In the genomic region with DNA sequence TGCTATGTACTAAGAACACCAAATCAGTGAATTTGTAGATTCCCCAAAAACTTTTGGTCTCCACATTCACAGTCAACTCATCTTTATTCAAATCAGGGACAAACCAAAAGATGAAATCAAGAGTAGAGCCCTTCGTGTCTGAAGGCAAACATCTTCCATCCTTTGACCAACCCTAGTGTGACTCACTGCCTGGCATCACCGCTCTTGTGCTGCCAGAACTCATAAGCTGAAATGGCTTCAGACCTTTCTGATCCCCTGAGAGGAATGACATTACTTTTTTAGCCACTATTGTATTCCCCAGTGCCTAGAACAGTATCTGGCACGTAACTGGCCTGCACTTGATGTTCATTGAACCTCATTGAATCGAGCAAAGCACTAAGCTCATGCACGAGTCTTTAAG, we compare ENCODE assay signal across 15 cellular contexts.
DNase-seq lines count a peak whose midpoint lies in the region; ATAC-seq lines count a peak whose summit lies in the region.
"Had no signal": no experiment of that assay in that cellular context is flagged by ENCODE, and none has a peak within 500 bp of the region (broad histone marks: within the 10 kb centered on the region; RNA-seq: fewer than 3 reads in every experiment).

No MANE protein-coding gene starts in this region.

- no peak for DNase-seq in activated naive CD4-positive, alpha-beta T cell (lab: John Stamatoyannopoulos, UW)
- peak; percentile 53 for DNase-seq in stimulated activated naive CD8-positive, alpha-beta T cell treated with anti-CD3 and anti-CD28 coated beads, Interleukin-15, Interleukin-2, amounts not matched to agents 100 U/mL and 50 U/mL, for 24 hours
- DNase-seq in NCI-H69 (lab: John Stamatoyannopoulos, UW): no peak
- DNase-seq in putamen (ENCODE audit: low spot score): no peak
- DNase-seq: activated CD4-positive, alpha-beta T cell treated with anti-CD3 and anti-CD28 coated beads, Interleukin-2, amount 50 U/mL, for 4 hours; activated naive CD8-positive, alpha-beta T cell treated with anti-CD3 and anti-CD28 coated beads, Interleukin-2, amount 10 ng/mL, durations not matched to agents 7 days and 5 days; gastrocnemius medialis; immature natural killer cell; NCI-H2171; substantia nigra had no signal

- H3K27me3 Mint-ChIP-seq in activated naive CD4-positive, alpha-beta T cell treated with anti-CD3 and anti-CD28 coated beads, Interleukin-2, amount 50 U/mL, for 24 hours: no peaks in the 10 kb centered on the region
- no peaks in the 10 kb centered on the region for H3K27me3 Mint-ChIP-seq in activated naive CD8-positive, alpha-beta T cell
- H3K27me3 Mint-ChIP-seq: activated naive CD8-positive, alpha-beta T cell treated with anti-CD3 and anti-CD28 coated beads, Interleukin-2, amount 10 ng/mL, durations not matched to agents 7 days and 5 days had no signal

- ATAC-seq in GM21825 (IDR thresholded peaks at IDR 0.05; ENCODE audit: unreplicated experiment) (peak; percentile 48), HG02973 (IDR thresholded peaks at IDR 0.05; ENCODE audit: unreplicated experiment) (no peak)
- ATAC-seq in stimulated activated naive CD8-positive, alpha-beta T cell treated with anti-CD3 and anti-CD28 coated beads, Interleukin-15, Interleukin-2, amounts not matched to agents 100 U/mL and 50 U/mL, for 24 hours: peak; percentile 79
- ATAC-seq: gastrocnemius medialis, sciatic nerve had no signal

- peaks cover 6% of the 10 kb centered on the region for H3K9me3 Mint-ChIP-seq in activated naive CD4-positive, alpha-beta T cell treated with anti-CD3 and anti-CD28 coated beads, Interleukin-2, amount 50 U/mL, for 24 hours
- H3K9me3 Mint-ChIP-seq in activated naive CD8-positive, alpha-beta T cell (ENCODE audit: low read depth): no peaks in the 10 kb centered on the region
- H3K9me3 Mint-ChIP-seq: immature natural killer cell had no signal

- peaks cover 16% of the 10 kb centered on the region for H3K36me3 Mint-ChIP-seq in activated naive CD4-positive, alpha-beta T cell treated with anti-CD3 and anti-CD28 coated beads, Interleukin-2, amount 50 U/mL, for 24 hours
- peaks cover 6% of the 10 kb centered on the region for H3K36me3 Mint-ChIP-seq in activated naive CD8-positive, alpha-beta T cell

- H3K27ac Mint-ChIP-seq in activated naive CD4-positive, alpha-beta T cell treated with anti-CD3 and anti-CD28 coated beads, Interleukin-2, amount 50 U/mL, for 24 hours: peak overlapping the region; percentile 21
- H3K27ac Mint-ChIP-seq in activated naive CD8-positive, alpha-beta T cell: peak overlapping the region; percentile 3
- H3K27ac Mint-ChIP-seq: activated naive CD8-positive, alpha-beta T cell treated with anti-CD3 and anti-CD28 coated beads, Interleukin-2, amount 10 ng/mL, durations not matched to agents 7 days and 5 days had no signal

- H3K4me3 Mint-ChIP-seq in activated naive CD4-positive, alpha-beta T cell treated with anti-CD3 and anti-CD28 coated beads, Interleukin-2, amount 50 U/mL, for 24 hours: no peak overlapping the region
- H3K4me3 Mint-ChIP-seq in activated naive CD8-positive, alpha-beta T cell: no peak overlapping the region
- H3K4me3 Mint-ChIP-seq: activated naive CD8-positive, alpha-beta T cell treated with anti-CD3 and anti-CD28 coated beads, Interleukin-2, amount 10 ng/mL, durations not matched to agents 7 days and 5 days; immature natural killer cell had no signal

- H3K4me1 Mint-ChIP-seq in activated naive CD4-positive, alpha-beta T cell treated with anti-CD3 and anti-CD28 coated beads, Interleukin-2, amount 50 U/mL, for 24 hours: peaks cover 42% of the 10 kb centered on the region
- peaks cover 37% of the 10 kb centered on the region for H3K4me1 Mint-ChIP-seq in activated naive CD8-positive, alpha-beta T cell (ENCODE audit: low read depth)
